1 cellular context compared by ENCODE assay signal in the genomic region with DNA sequence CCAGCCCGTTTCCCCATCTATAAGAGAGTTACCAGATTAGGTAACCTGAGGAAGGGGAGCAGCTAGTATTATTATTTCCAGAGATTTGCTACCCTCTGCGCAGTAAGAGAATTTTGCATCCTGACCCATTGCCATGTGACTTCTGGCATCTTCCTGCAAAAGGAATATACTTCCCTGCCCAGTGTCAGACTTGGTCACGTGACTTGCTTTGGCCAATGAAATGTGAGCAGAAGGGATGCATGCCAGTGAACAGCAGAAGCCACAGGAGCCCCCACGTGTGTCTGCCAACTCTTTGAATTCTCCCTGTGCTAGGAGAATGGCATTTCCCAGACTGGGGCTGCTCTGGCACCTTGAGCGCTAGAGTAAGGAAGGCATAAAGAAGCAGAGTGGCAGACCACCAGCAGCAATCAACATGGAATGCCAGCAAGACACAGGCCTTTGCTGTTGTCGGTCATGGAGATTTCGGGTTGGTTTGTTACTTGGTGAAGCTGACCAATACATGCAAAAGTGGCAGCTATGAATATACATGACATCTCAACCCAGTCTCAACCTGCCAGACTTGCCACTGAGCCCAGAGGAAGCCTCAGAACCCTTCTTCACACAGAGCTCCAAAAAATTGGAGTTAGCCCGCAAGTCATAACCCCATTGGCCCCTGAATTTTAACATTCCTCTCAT.
TF ChIP-seq lines count a peak whose summit lies in the region.

No MANE protein-coding gene starts in this region.

TF ChIP-seq in HepG2, 621 proteins besides CTCF, POLR2A, EP300 and RAD21:
- TF ChIP-seq RBAK (CRISPR knock-in tag; IDR thresholded peaks at IDR 0.05) (peak; percentile 61; the same call in 1 of the 2 replicates), HHEX (CRISPR knock-in tag; IDR thresholded peaks at IDR 0.05) (no peak), ZSCAN30 (CRISPR knock-in tag; IDR thresholded peaks at IDR 0.05) (no peak), RAD51 (IDR thresholded peaks at IDR 0.05; ENCODE audit: borderline replicate concordance) (peak; percentile 85)
- TF ChIP-seq, protein P1, sequence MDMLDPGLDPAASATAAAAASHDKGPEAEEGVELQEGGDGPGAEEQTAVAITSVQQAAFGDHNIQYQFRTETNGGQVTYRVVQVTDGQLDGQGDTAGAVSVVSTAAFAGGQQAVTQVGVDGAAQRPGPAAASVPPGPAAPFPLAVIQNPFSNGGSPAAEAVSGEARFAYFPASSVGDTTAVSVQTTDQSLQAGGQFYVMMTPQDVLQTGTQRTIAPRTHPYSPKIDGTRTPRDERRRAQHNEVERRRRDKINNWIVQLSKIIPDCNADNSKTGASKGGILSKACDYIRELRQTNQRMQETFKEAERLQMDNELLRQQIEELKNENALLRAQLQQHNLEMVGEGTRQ (IDR thresholded peaks at IDR 0.05; ENCODE audit: low read depth, low read length): peak; percentile 80
- TF ChIP-seq, protein P1 (CRISPR knock-in tag; IDR thresholded peaks at IDR 0.05; ENCODE audit: borderline replicate concordance): no peak
